ENCODE assay signal across 8 cellular contexts in genomic region chr6:79101164-79101563, GRCh38.
"Had no signal": no experiment of that assay in that cellular context is flagged by ENCODE, and none has a peak within 500 bp of the region (broad histone marks: within the 10 kb centered on the region; RNA-seq: fewer than 3 reads in every experiment).

No MANE protein-coding gene starts in this region.

- DNase-seq: GDM1, GF-D8 had no signal

- ATAC-seq: GM12878 had no signal

- H3K4me3 ChIP-seq: GM12878 had no signal

- FAIRE-seq: G401.6, GM12878, GM12891, GM12892, GM18507, GM19239 had no signal
